In genomic region chr4:98928131-98928504, GRCh38 we compare ENCODE assay signal across 1 cellular context.
TF ChIP-seq lines count a peak whose summit lies in the region.

No MANE protein-coding gene starts in this region.

TF ChIP-seq in SK-N-SH, 30 proteins besides CTCF, POLR2A, EP300 and RAD21 (continued from another document):
- TF ChIP-seq REST (IDR thresholded peaks at IDR 0.05; ENCODE audit: low read depth, low read length) (no peak), CHD2 (IDR thresholded peaks at IDR 0.05; ENCODE audit: low read length, partially characterized antibody) (peak; percentile 45), TCF12 (IDR thresholded peaks at IDR 0.05) (no peak), MXI1 (IDR thresholded peaks at IDR 0.05; ENCODE audit: low read depth, low read length) (peak; percentile 99), SIN3A (IDR thresholded peaks at IDR 0.05; ENCODE audit: borderline replicate concordance, low read depth, low read length) (peak; percentile 97), JUND (IDR thresholded peaks at IDR 0.05) (no peak), USF2 (IDR thresholded peaks at IDR 0.05; ENCODE audit: borderline replicate concordance, low read depth, low read length) (no peak), MAX (IDR thresholded peaks at IDR 0.05; ENCODE audit: low read depth) (peak; percentile 88), SMC3 (IDR thresholded peaks at IDR 0.05; ENCODE audit: low read depth, low read length) (peak; percentile 7; the same call in 1 of the 2 replicates), GATA2 (CRISPR knock-in tag; IDR thresholded peaks at IDR 0.05) (no peak), YY1 (IDR thresholded peaks at IDR 0.05; ENCODE audit: low read depth) (peak; percentile 69; the same call in 1 of the 2 replicates), FOSL2 (IDR thresholded peaks at IDR 0.05; ENCODE audit: borderline replicate concordance, low read depth) (no peak), RCOR1 (IDR thresholded peaks at IDR 0.05; ENCODE audit: low read length) (no peak), ELF1 (IDR thresholded peaks at IDR 0.05) (no peak), TAF1 (IDR thresholded peaks at IDR 0.05; ENCODE audit: borderline replicate concordance, low read depth, low read length) (peak; percentile 71), POLR2AphosphoS5 (IDR thresholded peaks at IDR 0.05; ENCODE audit: low read depth, low read length) (no peak)
